In genomic region chr11:19844012-19844411, GRCh38 we compare ENCODE assay signal across 22 cellular contexts.
"Had no signal": no experiment of that assay in that cellular context is flagged by ENCODE, and none has a peak within 500 bp of the region (broad histone marks: within the 10 kb centered on the region; RNA-seq: fewer than 3 reads in every experiment).

No MANE protein-coding gene starts in this region.

- H3K27ac ChIP-seq: adrenal gland, body of pancreas, epithelial cell of prostate, WERI-Rb-1 had no signal

- H3K9me3 ChIP-seq: adrenal gland, body of pancreas had no signal

- DNase-seq: activated B cell treated with CpG ODN at 0.5 μM for 24 hours; activated CD4-positive, alpha-beta T cell treated with anti-CD3 and anti-CD28 coated beads for 48 hours; activated CD4-positive, alpha-beta T cell treated with anti-CD3 and anti-CD28 coated beads, Interleukin-2, amount 50 U/mL, for 1 hour; activated CD4-positive, alpha-beta T cell treated with anti-CD3 and anti-CD28 coated beads, Interleukin-2, amount 50 U/mL, for 48 hours; activated CD8-positive, alpha-beta memory T cell treated with anti-CD3 and anti-CD28 coated beads for 24 hours; activated CD8-positive, alpha-beta T cell treated with anti-CD3 and anti-CD28 coated beads for 36 hours; activated effector memory CD4-positive, alpha-beta T cell treated with anti-CD3 and anti-CD28 coated beads, Interleukin-2, amount 50 U/mL, for 16 hours; activated naive CD4-positive, alpha-beta T cell treated with anti-CD3 and anti-CD28 coated beads for 36 hours; activated naive CD8-positive, alpha-beta T cell treated with anti-CD3 and anti-CD28 coated beads for 36 hours; activated naive CD8-positive, alpha-beta T cell treated with anti-CD3 and anti-CD28 coated beads, Interleukin-2, amount 50 U/mL, for 24 hours; activated T-cell treated with anti-CD3 and anti-CD28 coated beads, Interleukin-2, amount 50 U/mL, for 4 hours; adrenal gland; aorta; body of pancreas; cortex of kidney; effector CD4-positive, alpha-beta T cell; effector memory CD8-positive, alpha-beta T cell; foreskin fibroblast; T-helper 17 cell; T1000; WERI-Rb-1 had no signal

- H3K36me3 ChIP-seq: adrenal gland, WERI-Rb-1 had no signal

- H3K4me3 ChIP-seq: adrenal gland, body of pancreas had no signal

- H3K4me1 ChIP-seq: adrenal gland had no signal

- H3K27me3 ChIP-seq: adrenal gland, body of pancreas had no signal
